ENCODE assay signal across 8 cellular contexts in genomic region chr13:100588350-100589177, GRCh38. TPM values are rescaled to one million over a fixed set of nuclear protein-coding genes. Genes with fewer than 3 reads are reported as not detected.
DNase-seq lines count a peak whose midpoint lies in the region; ATAC-seq and TF ChIP-seq lines count a peak whose summit lies in the region.

GGACT (minus strand) TSS chr13:100588789; CDS start chr13:100532591, 56,198 bp downstream.

- no CpG with 5 or more reads among the region's 82 CpGs for WGBS in trophoblast cell (ENCODE audit: extremely low coverage, insufficient coverage, insufficient read length)

- no peak within 1 kb of the TSS for H3K23ac ChIP-seq in trophoblast cell (ENCODE audit: low read length)

- H4K8ac ChIP-seq in trophoblast cell (ENCODE audit: low read depth, low read length), result peak within 1 kb of the TSS; percentile 78

- peak within 1 kb of the TSS; percentile 36; the same call in 1 of the 2 replicates for H3K27ac ChIP-seq in SJCRH30
- no peak within 1 kb of the TSS for H3K27ac ChIP-seq in trophoblast cell (ENCODE audit: low read depth, low read length)
- peak within 1 kb of the TSS; percentile 80 for H3K27ac ChIP-seq in upper lobe of right lung

- TF ChIP-seq CTCF in upper lobe of right lung (IDR thresholded peaks at IDR 0.05), result peak; percentile 75

- peak within 1 kb of the TSS; percentile 90 for H2AFZ ChIP-seq in trophoblast cell (ENCODE audit: insufficient read depth, low read length, poor library complexity)

- peak within 1 kb of the TSS; percentile 69 for H3K4me3 ChIP-seq in SJCRH30
- peak within 1 kb of the TSS; percentile 80 for H3K4me3 ChIP-seq in trophoblast cell (ENCODE audit: low read depth, low read length)
- peak within 1 kb of the TSS; percentile 69 for H3K4me3 ChIP-seq in upper lobe of right lung

- H4K91ac ChIP-seq in trophoblast cell (ENCODE audit: low read depth, low read length), result peak within 1 kb of the TSS; percentile 86

- H2BK5ac ChIP-seq in trophoblast cell (ENCODE audit: low read depth, low read length, poor library complexity), result peak within 1 kb of the TSS; percentile 28

- H2BK120ac ChIP-seq in trophoblast cell (ENCODE audit: insufficient read depth, low read length, poor library complexity), result peak within 1 kb of the TSS; percentile 55

- H3K4ac ChIP-seq in trophoblast cell (ENCODE audit: low read depth, low read length), result peak within 1 kb of the TSS; percentile 31

- H3K4me2 ChIP-seq in trophoblast cell (ENCODE audit: low read length), result peak within 1 kb of the TSS; percentile 87

- peaks cover 4% of the 10 kb centered on the region for H3K79me1 ChIP-seq in trophoblast cell (ENCODE audit: low read length)

- peak within 1 kb of the TSS; percentile 58 for H2BK12ac ChIP-seq in trophoblast cell (ENCODE audit: low read length)

- no peak within 1 kb of the TSS for H2AK5ac ChIP-seq in trophoblast cell (ENCODE audit: low read length)

- H3K18ac ChIP-seq in trophoblast cell (ENCODE audit: low read length), result peak within 1 kb of the TSS; percentile 63

- H3K36me3 ChIP-seq in SJCRH30 (no peaks in the 10 kb centered on the region), trophoblast cell (ENCODE audit: control insufficient read depth in 1 of 2, insufficient read depth in 2 of 2, low read length in 2 of 2) (no peaks in the 10 kb centered on the region), upper lobe of right lung (no peaks in the 10 kb centered on the region)

- H3K14ac ChIP-seq in trophoblast cell (ENCODE audit: low read length), result peak within 1 kb of the TSS; percentile 83

- peak within 1 kb of the TSS; percentile 81 for H3K9ac ChIP-seq in trophoblast cell (ENCODE audit: low read length)

- no peaks in the 10 kb centered on the region for H3K27me3 ChIP-seq in SJCRH30
- H3K27me3 ChIP-seq in trophoblast cell (ENCODE audit: insufficient read depth, low read length), result no peaks in the 10 kb centered on the region
- no peaks in the 10 kb centered on the region for H3K27me3 ChIP-seq in upper lobe of right lung

- peak; percentile 97 for ATAC-seq in GM21381 (IDR thresholded peaks at IDR 0.05; ENCODE audit: unreplicated experiment)
- ATAC-seq in Right ventricle myocardium inferior, result peak; percentile 95
- ATAC-seq in upper lobe of right lung, result peak; percentile 99

- H3K9me3 ChIP-seq in SJCRH30 (replicated peaks) (no peaks in the 10 kb centered on the region), trophoblast cell (ENCODE audit: insufficient read depth, low read depth, low read length) (no peaks in the 10 kb centered on the region), upper lobe of right lung (no peaks in the 10 kb centered on the region)

- intact Hi-C loops in Right ventricle myocardium inferior (cut with DNase I), result no loop called here
- intact Hi-C loops in upper lobe of right lung (cut with DNase I), result no loop called here

- DNase-seq in Daoy (ENCODE audit: low read depth) (peak; percentile 75), HUDEP-2 (lab: John Stamatoyannopoulos, UW; ENCODE audit: unreplicated experiment in 76 of 76) (peak in 73 of 76 experiments; percentile 11 to 86 (median 69)), SJCRH30 (peak; percentile 69 to 76), Right ventricle myocardium inferior (ENCODE audit: missing footprints) (peak; percentile 91), trophoblast cell (peak; percentile 46 to 74), upper lobe of right lung (peak; percentile 93)
- DNase-seq in activated naive CD4-positive, alpha-beta T cell treated with anti-CD3 and anti-CD28 coated beads, Interleukin-2, amount 50 U/mL, for 16 hours, result peak; percentile 87

- no peaks in the 10 kb centered on the region; the same call in 1 of the 2 replicates for H3K4me1 ChIP-seq in SJCRH30
- peaks cover 4 to 6% of the 10 kb centered on the region in 2 experiments for H3K4me1 ChIP-seq in trophoblast cell (ENCODE audit: control insufficient read depth in 1 of 2, insufficient read depth in 2 of 2, low read length in 2 of 2)
- peaks cover 6% of the 10 kb centered on the region for H3K4me1 ChIP-seq in upper lobe of right lung

- peak within 1 kb of the TSS; percentile 71 for H4K12ac ChIP-seq in trophoblast cell (ENCODE audit: low read depth, low read length)

- no peaks in the 10 kb centered on the region for H3K79me2 ChIP-seq in trophoblast cell (ENCODE audit: control insufficient read depth, insufficient read depth, low read length, poor library complexity)

RNA-seq across cellular contexts. Expression of gene GGACT, which starts in this region (rescaled TPM):
- 1.2 and 1.4 TPM in 2 replicates for total RNA-seq in Daoy (2014; rRNA removed; shearing (Covaris generic))
- total RNA-seq in SJCRH30 (2014; rRNA removed; shearing (Covaris generic)), result 0.97 and 1.2 TPM in 2 replicates
- 1.4 TPM for total RNA-seq in Right ventricle myocardium inferior
- 4.1 and 4.6 TPM in 2 replicates for polyA plus RNA-seq in trophoblast cell (2013)
- total RNA-seq in upper lobe of right lung, result 4.7 TPM
